Comparison of ENCODE assay signal across 16 cellular contexts in the genomic region with DNA sequence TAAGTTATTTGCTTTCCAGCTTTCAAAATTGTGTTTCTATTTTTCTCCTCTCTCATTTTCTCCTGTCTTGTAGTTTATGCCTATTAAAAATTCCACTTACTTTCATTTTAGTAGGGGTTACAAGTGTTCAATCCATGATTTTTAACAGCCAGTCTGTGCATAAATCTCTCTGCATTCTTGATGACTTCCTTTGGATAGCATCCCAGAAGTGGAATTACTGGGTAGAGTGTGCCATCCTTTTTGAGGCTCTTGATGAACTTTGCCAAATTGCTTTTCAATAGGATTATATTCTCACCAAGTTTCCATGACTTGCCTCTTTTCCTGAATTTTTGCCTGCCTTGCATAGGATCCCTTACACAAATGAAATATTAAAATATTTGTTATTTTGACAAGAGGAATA.
"Had no signal": no experiment of that assay in that cellular context is flagged by ENCODE, and none has a peak within 500 bp of the region (broad histone marks: within the 10 kb centered on the region; RNA-seq: fewer than 3 reads in every experiment).

No MANE protein-coding gene starts in this region.

- H3K9me3 Mint-ChIP-seq: activated naive CD4-positive, alpha-beta T cell treated with anti-CD3 and anti-CD28 coated beads, Interleukin-2, amount 50 U/mL, for 72 hours; stimulated activated naive CD8-positive, alpha-beta T cell treated with anti-CD3 and anti-CD28 coated beads, Interleukin-15, amount 100 ng/mL, for 72 hours had no signal

- H3K4me3 Mint-ChIP-seq: stimulated activated naive CD8-positive, alpha-beta T cell treated with anti-CD3 and anti-CD28 coated beads, Interleukin-15, amount 100 ng/mL, for 72 hours had no signal

- H3K9me3 ChIP-seq: colonic mucosa, pancreas, thyroid gland, uterus had no signal

- H3K4me3 ChIP-seq: colonic mucosa, pancreas, skin epidermis, thyroid gland, uterus had no signal

- H3K27ac ChIP-seq: colonic mucosa, pancreas, skin epidermis, thyroid gland, uterus had no signal

- H3K27ac Mint-ChIP-seq: activated naive CD4-positive, alpha-beta T cell treated with anti-CD3 and anti-CD28 coated beads, Interleukin-2, amount 50 U/mL, for 72 hours; stimulated activated naive CD8-positive, alpha-beta T cell treated with anti-CD3 and anti-CD28 coated beads, Interleukin-15, amount 100 ng/mL, for 72 hours had no signal

- H3K36me3 Mint-ChIP-seq: activated naive CD4-positive, alpha-beta T cell treated with anti-CD3 and anti-CD28 coated beads, Interleukin-2, amount 50 U/mL, for 72 hours had no signal

- DNase-seq: activated effector memory CD4-positive, alpha-beta T cell treated with Interleukin-2 at 50 U/mL for 16 hours; activated T-cell treated with anti-CD3 and anti-CD28 coated beads, Interleukin-2, amount 50 U/mL, for 1 hour; amygdala; colonic mucosa; effector CD4-positive, alpha-beta T cell; hippocampal formation; kidney glomerular epithelial cell; pancreas; stimulated activated CD4-positive, alpha-beta T cell treated with anti-CD3 and anti-CD28 coated beads, Interleukin-4, amount 100 ng/mL, for 4 hours; stimulated activated naive CD8-positive, alpha-beta T cell treated with anti-CD3 and anti-CD28 coated beads, Interleukin-15, amount 100 ng/mL, for 72 hours; T-helper 2 cell; thyroid gland; uterus had no signal

- H3K27me3 ChIP-seq: colonic mucosa, thyroid gland, uterus had no signal

- H3K27me3 Mint-ChIP-seq: stimulated activated naive CD8-positive, alpha-beta T cell treated with anti-CD3 and anti-CD28 coated beads, Interleukin-15, amount 100 ng/mL, for 72 hours had no signal

- H3K36me3 ChIP-seq: colonic mucosa, pancreas, thyroid gland, uterus had no signal

- H3K4me1 ChIP-seq: colonic mucosa, pancreas, thyroid gland, uterus had no signal

- H3K4me1 Mint-ChIP-seq: stimulated activated naive CD8-positive, alpha-beta T cell treated with anti-CD3 and anti-CD28 coated beads, Interleukin-15, amount 100 ng/mL, for 72 hours had no signal

- ATAC-seq: activated CD4-positive, CD25-positive, alpha-beta regulatory T cell treated with anti-CD3 and anti-CD28 coated beads, Interleukin-2, amount 50 U/mL, for 24 hours; activated naive CD4-positive, alpha-beta T cell treated with anti-CD3 and anti-CD28 coated beads, Interleukin-2, amount 50 U/mL, for 72 hours; pancreas; stimulated activated naive CD8-positive, alpha-beta T cell treated with anti-CD3 and anti-CD28 coated beads, Interleukin-15, amount 100 ng/mL, for 72 hours had no signal
